ENCODE assay signal across 17 cellular contexts in the genomic region with DNA sequence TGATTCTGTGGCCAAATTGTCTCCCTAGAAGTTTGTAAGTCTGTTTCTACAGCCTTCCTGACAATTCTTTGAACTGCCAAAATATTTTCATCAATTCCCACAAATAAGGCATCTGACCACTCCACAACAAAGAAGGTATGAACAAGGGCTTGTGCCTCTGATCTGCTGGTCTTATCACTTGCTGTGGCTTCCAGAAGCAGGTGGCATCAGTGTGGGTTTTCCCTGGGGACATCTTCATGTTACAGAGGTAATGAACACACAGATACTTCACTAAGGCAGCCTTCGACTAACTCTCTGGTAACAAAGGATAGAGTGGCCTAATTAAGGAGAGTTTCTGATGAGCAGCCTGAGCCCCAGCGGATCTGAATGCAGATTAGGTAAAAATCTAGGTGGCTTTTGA. TPM values are rescaled to one million over a fixed set of nuclear protein-coding genes. Genes with fewer than 3 reads are reported as not detected.
DNase-seq lines count a peak whose midpoint lies in the region; ATAC-seq, FAIRE-seq and TF ChIP-seq lines count a peak whose summit lies in the region.
"Had no signal": no experiment of that assay in that cellular context is flagged by ENCODE, and none has a peak within 500 bp of the region (broad histone marks: within the 10 kb centered on the region; RNA-seq: fewer than 3 reads in every experiment).

No MANE protein-coding gene starts in this region.

- H2BK5ac ChIP-seq in H1 (ENCODE audit: low read depth, low read length), result no peak overlapping the region

- no peaks in the 10 kb centered on the region for H3K27me3 ChIP-seq in H1 (replicated peaks in 1 of 4; ENCODE audit: control insufficient read depth in 3 of 4, extremely low read depth in 1 of 4, insufficient read depth in 3 of 4, low read length in 3 of 4)

- H2BK15ac ChIP-seq in H1 (ENCODE audit: low read length), result no peak overlapping the region

- H4K8ac ChIP-seq in H1 (ENCODE audit: extremely low read depth, insufficient read depth, low read length), result no peak overlapping the region

- no peak overlapping the region for H3K4me2 ChIP-seq in H1 (ENCODE audit: insufficient read depth in 1 of 2, low read depth in 2 of 2, low read length in 2 of 2)
- H3K4me2 ChIP-seq: KMS-11 had no signal

- H3K23ac ChIP-seq in H1 (ENCODE audit: insufficient read length), result no peak overlapping the region

- H3K23me2 ChIP-seq in H1 (ENCODE audit: low read depth, low read length), result no peaks in the 10 kb centered on the region; the same call in 1 of the 2 replicates

- H2AFZ ChIP-seq in H1 (ENCODE audit: low read length), result peak overlapping the region; percentile 35; the same call in 1 of the 2 replicates

- POLR2A ChIA-PET in H1 (lab: Charles Lee; ENCODE audit: partially characterized antibody), result no interaction called here

- no peaks in the 10 kb centered on the region for H3K79me1 ChIP-seq in H1 (ENCODE audit: low read depth, low read length)

- DNase-seq in NCI-H1930 (lab: John Stamatoyannopoulos, UW) (peak; percentile 1 to 28), H1 (ENCODE audit: low read depth in 1 of 2, low spot score in 2 of 2) (no peak), HT-29 (ENCODE audit: low spot score) (no peak), hypothalamus (lab: John Stamatoyannopoulos, UW) (no peak), GM20000 (ENCODE audit: low spot score) (no peak)
- DNase-seq: C1 segment of cervical spinal cord, HCEC 1CT, NCI-H510A, SIG-M5, substantia nigra had no signal

- H4K20me1 ChIP-seq in H1 (replicated peaks in 1 of 2; ENCODE audit: control insufficient read depth in 1 of 2, insufficient read depth in 2 of 2, low read length in 2 of 2), result no peaks in the 10 kb centered on the region

- H3K27ac ChIP-seq in H1 (ENCODE audit: low read depth, low read length), result no peak overlapping the region
- H3K27ac ChIP-seq: KMS-11, VCaP had no signal

- H2BK20ac ChIP-seq in H1 (ENCODE audit: low read length), result no peak overlapping the region

- H2AK5ac ChIP-seq in H1 (ENCODE audit: low read depth, low read length), result no peak overlapping the region

- no peak for TF ChIP-seq RAD21 in H1 (IDR thresholded peaks at IDR 0.05 in 1 of 2, conservative IDR thresholded peaks at IDR 0.05 in 1 of 2; ENCODE audit: low read depth in 2 of 2, low read length in 2 of 2)

- TF ChIP-seq CTCF in H1 (IDR thresholded peaks at IDR 0.05; ENCODE audit: control extremely low read depth in 1 of 3, insufficient read depth in 1 of 3, low read depth in 1 of 3, low read length in 3 of 3) (no peak), GM20000 (IDR thresholded peaks at IDR 0.05; ENCODE audit: extremely low read depth, missing control alignments) (no peak)

- no peaks in the 10 kb centered on the region for H3K79me2 ChIP-seq in H1 (ENCODE audit: control insufficient read depth in 1 of 2, insufficient read depth in 2 of 2, low read length in 2 of 2)

- H3K18ac ChIP-seq in H1 (ENCODE audit: extremely low read depth, low read length), result no peak overlapping the region

- no peak overlapping the region for H3K14ac ChIP-seq in H1 (ENCODE audit: insufficient read length)

- no peaks in the 10 kb centered on the region for H3K36me3 ChIP-seq in H1 (ENCODE audit: control insufficient read depth in 2 of 4, insufficient read depth in 4 of 4, low read length in 3 of 4)

- CTCF ChIA-PET in H1 (lab: Charles Lee; ENCODE audit: partially characterized antibody), result interaction anchor here (0.6 to 1.2 kb wide), 3 partner anchors 10 to 300 kb away, joined by 3 read pairs; no protein-coding TSS in a partner anchor

- H4K5ac ChIP-seq in H1 (ENCODE audit: insufficient read length, low read depth, low read length), result no peak overlapping the region

- peak; percentile 81 for ATAC-seq in GM18511 (IDR thresholded peaks at IDR 0.05; ENCODE audit: unreplicated experiment)
- peak; percentile 64 for ATAC-seq in HG02885 (IDR thresholded peaks at IDR 0.05; ENCODE audit: poor library complexity, unreplicated experiment)
- no peak for ATAC-seq in GM21390 (IDR thresholded peaks at IDR 0.05; ENCODE audit: unreplicated experiment)
- ATAC-seq: esophagus mucosa had no signal

- H3K56ac ChIP-seq in H1 (replicated peaks; ENCODE audit: insufficient read length, low read depth, low read length), result no peak overlapping the region

- FAIRE-seq in H1 (lab: Jason Lieb, UNC), result no peak

- no peaks in the 10 kb centered on the region for H3K9me3 ChIP-seq in H1 (ENCODE audit: insufficient read depth in 2 of 2, low read depth in 1 of 2, low read length in 1 of 2)

- no peak overlapping the region for H4K91ac ChIP-seq in H1 (replicated peaks; ENCODE audit: insufficient read length, low read length)

- 88% methylated on average over 2 of the region's 2 CpGs; no CpG with 5 or more reads in 1 of the 2 experiments for WGBS in H1 (ENCODE audit: extremely low coverage in 1 of 2, insufficient coverage in 1 of 2, insufficient read length in 1 of 2, insufficient replicate concordance in 2 of 2, low coverage in 1 of 2, low lambda C conversion rate in 2 of 2, missing lambda C conversion rate in 1 of 2), 2 experiments

- TF ChIP-seq EP300 in H1 (IDR thresholded peaks at IDR 0.05; ENCODE audit: borderline replicate concordance in 1 of 2, low read depth in 2 of 2, low read length in 2 of 2), result no peak

- TF ChIP-seq POLR2A in H1 (IDR thresholded peaks at IDR 0.05; ENCODE audit: control extremely low read depth in 1 of 2, low read depth in 2 of 2, low read length in 2 of 2), result no peak

- no peak overlapping the region for H2BK12ac ChIP-seq in H1 (ENCODE audit: low read depth, low read length)

- H2BK120ac ChIP-seq in H1 (replicated peaks; ENCODE audit: low read depth, low read length), result no peak overlapping the region

- no peak overlapping the region for H3K9ac ChIP-seq in H1 (replicated peaks in 1 of 4; ENCODE audit: extremely low read depth in 1 of 4, low read depth in 3 of 4, low read length in 3 of 4)
- H3K9ac ChIP-seq: KMS-11 had no signal

- no peaks in the 10 kb centered on the region for H3K4me1 ChIP-seq in H1 (replicated peaks in 1 of 4; ENCODE audit: control insufficient read depth in 3 of 4, insufficient read depth in 4 of 4, low read length in 3 of 4)

- no peak overlapping the region for H3K4me3 ChIP-seq in H1 (ENCODE audit: extremely low read depth in 1 of 4, insufficient read depth in 2 of 4, low read depth in 3 of 4, low read length in 4 of 4)

- no peak overlapping the region for H3K4ac ChIP-seq in H1 (replicated peaks; ENCODE audit: insufficient read length, low read depth, low read length)

TF ChIP-seq in H1, 55 proteins besides CTCF, POLR2A, EP300 and RAD21:
- TF ChIP-seq FOSL1 (IDR thresholded peaks at IDR 0.05; ENCODE audit: insufficient read depth, low read depth, low read length) (no peak), CEBPB (IDR thresholded peaks at IDR 0.05; ENCODE audit: low read depth, low read length) (no peak), SAP30 (IDR thresholded peaks at IDR 0.05; ENCODE audit: insufficient read depth, insufficient replicate concordance, low read length) (no peak), KDM5A (IDR thresholded peaks at IDR 0.05; ENCODE audit: low read length) (no peak), RNF2 (IDR thresholded peaks at IDR 0.05; ENCODE audit: borderline replicate concordance, low read depth, low read length, missing control alignments, poor library complexity, severe bottlenecking) (no peak), PHF8 (conservative IDR thresholded peaks at IDR 0.05; ENCODE audit: low read depth, low read length) (no peak), POLR2AphosphoS5 (IDR thresholded peaks at IDR 0.05; ENCODE audit: low read depth, low read length) (no peak), MAFK (IDR thresholded peaks at IDR 0.05; ENCODE audit: low read depth, low read length) (no peak), CBX5 (IDR thresholded peaks at IDR 0.05; ENCODE audit: low read depth, low read length) (no peak)

RNA-seq across cellular contexts. Expression of a gene that starts 15.3 kb away (rescaled TPM):
- not detected in 2 replicates for total RNA-seq in H1 (2021; fragmentation: NEBNext Ultra II Directional; extraction: Animal tissue kit (Norgen Biotek cat#: 25700))
- 0.03 and 0.14 TPM in 2 replicates for polyA plus RNA-seq in H1 (2011; rRNA removed)
- 0.17 TPM for polyA plus RNA-seq in H1 (2011; cell fraction: cytosol; rRNA removed)
- 0.06 TPM for polyA plus RNA-seq in H1 (2011; cell fraction: nucleus; rRNA removed)
- polyA plus RNA-seq in H1 (2012, experiment 1 of 2), result 0.11 to 0.60 TPM (median 0.14 TPM) in 4 replicates
- polyA plus RNA-seq in H1 (2012, experiment 2 of 2), result not detected
- 0.14 TPM for polyA plus RNA-seq in H1 (2013, experiment 1 of 2)
- 0.18 TPM for polyA plus RNA-seq in H1 (2013, experiment 2 of 2)
- polyA minus RNA-seq in H1 (2011; rRNA and poly(A)+ RNA removed), result 0.57 and 1.00 TPM in 2 replicates
- polyA minus RNA-seq in H1 (2011; cell fraction: cytosol; rRNA and poly(A)+ RNA removed), result not detected
- 1.3 TPM for polyA minus RNA-seq in H1 (2011; cell fraction: nucleus; rRNA and poly(A)+ RNA removed)
- 23.3 and 31.6 TPM in 2 replicates for total RNA-seq in HT-29 (2014; rRNA removed; shearing (Covaris generic))
- polyA plus RNA-seq: neural cell had no signal

RNA-seq across cellular contexts. Expression of a gene that starts 53.3 kb away (rescaled TPM):
- total RNA-seq in H1 (2021; fragmentation: NEBNext Ultra II Directional; extraction: Animal tissue kit (Norgen Biotek cat#: 25700)), result 15.2 and 17.2 TPM in 2 replicates
- 15.5 and 16.4 TPM in 2 replicates for polyA plus RNA-seq in H1 (2011; rRNA removed)
- polyA plus RNA-seq in H1 (2011; cell fraction: cytosol; rRNA removed), result 11.1 TPM
- polyA plus RNA-seq in H1 (2011; cell fraction: nucleus; rRNA removed), result 21.3 TPM
- polyA plus RNA-seq in H1 (2012, experiment 1 of 2), result 9.5 to 14.4 TPM (median 11.5 TPM) in 4 replicates
- polyA plus RNA-seq in H1 (2012, experiment 2 of 2), result 0.64 TPM
- 15.0 TPM for polyA plus RNA-seq in H1 (2013, experiment 1 of 2)
- polyA plus RNA-seq in H1 (2013, experiment 2 of 2), result 12.8 TPM
- polyA minus RNA-seq in H1 (2011; rRNA and poly(A)+ RNA removed), result 61.6 and 95.1 TPM in 2 replicates
- 10.6 TPM for polyA minus RNA-seq in H1 (2011; cell fraction: cytosol; rRNA and poly(A)+ RNA removed)
- polyA minus RNA-seq in H1 (2011; cell fraction: nucleus; rRNA and poly(A)+ RNA removed), result 21.8 TPM
- total RNA-seq in HT-29 (2014; rRNA removed; shearing (Covaris generic)), result 5.6 and 5.8 TPM in 2 replicates

Comparison
In these comparisons a context has a peak if more than half of its experiments do, and no peak if none do; other contexts are left out.
1. DNase-seq: peak in NCI-H1930 (2 of 2); none in H1 (0 of 2), HT-29 (single experiment), hypothalamus (0 of 51) and GM20000 (single experiment).
2. RNA of a gene that starts 15.3 kb away (total RNA-seq): 23.3 to 31.6 TPM in HT-29; not detected in H1; every median in the first group is over 10 times any median in the second.